ENCODE assay signal across 1 cellular context in the genomic region with DNA sequence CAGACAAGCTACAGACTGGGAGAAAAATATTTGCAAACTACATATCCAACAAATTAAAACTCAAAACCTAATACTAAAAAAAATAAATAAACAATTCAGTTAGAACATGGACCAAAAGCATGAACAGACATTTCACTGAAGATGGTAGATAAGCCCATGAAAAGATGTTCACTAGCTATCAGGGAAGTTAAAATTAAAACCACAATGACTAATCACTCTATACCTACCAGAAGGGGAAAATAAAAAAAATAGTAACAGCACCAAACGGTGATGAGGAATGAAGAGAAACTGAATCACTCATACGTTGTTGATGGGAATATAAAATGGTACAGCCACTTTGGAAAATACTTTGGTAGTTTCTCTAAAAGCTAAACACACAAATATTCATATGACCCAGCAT.
TF ChIP-seq lines count a peak whose summit lies in the region.

No MANE protein-coding gene starts in this region.

TF ChIP-seq in K562, 482 proteins besides CTCF, POLR2A, EP300 and RAD21 (continued from another document):
- no peak for TF ChIP-seq IFI16 (CRISPR knock-in tag; IDR thresholded peaks at IDR 0.05)
- TF ChIP-seq ESRRA (IDR thresholded peaks at IDR 0.05; ENCODE audit: borderline replicate concordance, low read depth): peak; percentile 47; the same call in 1 of the 2 replicates
- TF ChIP-seq SIN3B (IDR thresholded peaks at IDR 0.05; ENCODE audit: low read depth): no peak
- no peak for TF ChIP-seq PHF21A (IDR thresholded peaks at IDR 0.05; ENCODE audit: borderline replicate concordance, low read depth)
- peak; percentile 57 for TF ChIP-seq ZNF384 (IDR thresholded peaks at IDR 0.05; ENCODE audit: low read depth, low read length)
- TF ChIP-seq CBX5 (IDR thresholded peaks at IDR 0.05; ENCODE audit: borderline replicate concordance, low read depth): no peak
- TF ChIP-seq, protein P1, sequence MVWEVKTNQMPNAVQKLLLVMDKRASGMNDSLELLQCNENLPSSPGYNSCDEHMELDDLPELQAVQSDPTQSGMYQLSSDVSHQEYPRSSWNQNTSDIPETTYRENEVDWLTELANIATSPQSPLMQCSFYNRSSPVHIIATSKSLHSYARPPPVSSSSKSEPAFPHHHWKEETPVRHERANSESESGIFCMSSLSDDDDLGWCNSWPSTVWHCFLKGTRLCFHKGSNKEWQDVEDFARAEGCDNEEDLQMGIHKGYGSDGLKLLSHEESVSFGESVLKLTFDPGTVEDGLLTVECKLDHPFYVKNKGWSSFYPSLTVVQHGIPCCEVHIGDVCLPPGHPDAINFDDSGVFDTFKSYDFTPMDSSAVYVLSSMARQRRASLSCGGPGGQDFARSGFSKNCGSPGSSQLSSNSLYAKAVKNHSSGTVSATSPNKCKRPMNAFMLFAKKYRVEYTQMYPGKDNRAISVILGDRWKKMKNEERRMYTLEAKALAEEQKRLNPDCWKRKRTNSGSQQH (CRISPR knock-in tag; IDR thresholded peaks at IDR 0.05): no peak
- peak; percentile 86 for TF ChIP-seq MAFG (tag; conservative IDR thresholded peaks at IDR 0.05)
- TF ChIP-seq MAFF (IDR thresholded peaks at IDR 0.05; ENCODE audit: low read length): peak; percentile 72
- no peak for TF ChIP-seq KLF13 (tag; IDR thresholded peaks at IDR 0.05; ENCODE audit: borderline replicate concordance, low read depth)
- TF ChIP-seq MBD2 (IDR thresholded peaks at IDR 0.05; ENCODE audit: borderline replicate concordance, low read depth): no peak
- no peak for TF ChIP-seq NCOA6 (IDR thresholded peaks at IDR 0.05)
- TF ChIP-seq ZNF740 (CRISPR knock-in tag; IDR thresholded peaks at IDR 0.05): no peak
- no peak for TF ChIP-seq ZNF740 (tag; IDR thresholded peaks at IDR 0.05)
- peak; percentile 80 for TF ChIP-seq NFE2 (IDR thresholded peaks at IDR 0.05; ENCODE audit: low read depth)
- TF ChIP-seq C11orf30 (IDR thresholded peaks at IDR 0.05; ENCODE audit: low read depth): peak; percentile 83
- no peak for TF ChIP-seq TAF15 (IDR thresholded peaks at IDR 0.05; ENCODE audit: low read depth, low read length)
- TF ChIP-seq ZBED1 (IDR thresholded peaks at IDR 0.05): no peak
- 0 out of 2 replicates have a peak, but pooled peaks have one; percentile 32 for TF ChIP-seq SMARCC2 (IDR thresholded peaks at IDR 0.05; ENCODE audit: low read depth)
- TF ChIP-seq MLLT1 (IDR thresholded peaks at IDR 0.05): peak in 1 of 2 experiments; percentile 83; a peak in 2 of 4 replicates
- TF ChIP-seq STAG1 (CRISPR knock-in tag; IDR thresholded peaks at IDR 0.05; ENCODE audit: borderline replicate concordance): no peak
- TF ChIP-seq JUND (IDR thresholded peaks at IDR 0.05; ENCODE audit: borderline replicate concordance, low read depth, low read length): no peak
- TF ChIP-seq JUND (tag; IDR thresholded peaks at IDR 0.05; ENCODE audit: borderline replicate concordance, low read depth, low read length): 0 out of 3 replicates have a peak, but pooled peaks have one; percentile 45
TF ChIP-seq in K562: peak in this region for 25.
